8 cellular contexts compared by ENCODE assay signal in the genomic region with DNA sequence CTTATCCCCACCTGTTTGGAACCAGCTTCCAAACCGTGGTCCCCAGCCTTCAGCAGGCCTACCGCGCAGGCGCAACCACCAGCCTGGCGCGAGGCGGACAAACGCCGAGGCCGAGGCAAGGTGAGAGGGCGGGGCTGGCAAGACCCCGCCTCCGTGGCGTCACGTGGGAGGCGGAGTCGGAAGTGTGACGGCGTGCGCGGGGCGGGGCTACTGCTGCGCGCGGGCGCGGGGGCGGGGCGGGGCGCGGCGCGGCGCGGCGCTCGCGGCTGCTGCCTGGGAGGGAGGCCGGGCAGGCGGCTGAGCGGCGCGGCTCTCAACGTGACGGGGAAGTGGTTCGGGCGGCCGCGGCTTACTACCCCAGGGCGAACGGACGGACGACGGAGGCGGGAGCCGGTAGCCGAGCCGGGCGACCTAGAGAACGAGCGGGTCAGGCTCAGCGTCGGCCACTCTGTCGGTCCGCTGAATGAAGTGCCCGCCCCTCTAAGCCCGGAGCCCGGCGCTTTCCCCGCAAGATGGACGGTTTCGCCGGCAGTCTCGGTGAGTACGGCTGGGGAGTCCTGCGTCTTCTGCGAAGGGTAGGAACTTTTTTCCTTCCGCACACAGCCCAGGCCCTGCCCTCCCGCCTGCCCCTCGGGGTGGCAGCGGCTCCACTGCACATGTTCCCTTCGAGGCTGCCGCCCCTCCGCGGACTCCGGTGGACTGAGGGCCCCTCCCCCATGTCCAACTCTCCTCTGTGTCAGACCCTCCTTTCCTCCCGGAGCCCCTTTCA. TPM values are rescaled to one million over a fixed set of nuclear protein-coding genes. Genes with fewer than 3 reads are reported as not detected.
DNase-seq lines count a peak whose midpoint lies in the region; ATAC-seq, FAIRE-seq and TF ChIP-seq lines count a peak whose summit lies in the region.

A gene with protein sequence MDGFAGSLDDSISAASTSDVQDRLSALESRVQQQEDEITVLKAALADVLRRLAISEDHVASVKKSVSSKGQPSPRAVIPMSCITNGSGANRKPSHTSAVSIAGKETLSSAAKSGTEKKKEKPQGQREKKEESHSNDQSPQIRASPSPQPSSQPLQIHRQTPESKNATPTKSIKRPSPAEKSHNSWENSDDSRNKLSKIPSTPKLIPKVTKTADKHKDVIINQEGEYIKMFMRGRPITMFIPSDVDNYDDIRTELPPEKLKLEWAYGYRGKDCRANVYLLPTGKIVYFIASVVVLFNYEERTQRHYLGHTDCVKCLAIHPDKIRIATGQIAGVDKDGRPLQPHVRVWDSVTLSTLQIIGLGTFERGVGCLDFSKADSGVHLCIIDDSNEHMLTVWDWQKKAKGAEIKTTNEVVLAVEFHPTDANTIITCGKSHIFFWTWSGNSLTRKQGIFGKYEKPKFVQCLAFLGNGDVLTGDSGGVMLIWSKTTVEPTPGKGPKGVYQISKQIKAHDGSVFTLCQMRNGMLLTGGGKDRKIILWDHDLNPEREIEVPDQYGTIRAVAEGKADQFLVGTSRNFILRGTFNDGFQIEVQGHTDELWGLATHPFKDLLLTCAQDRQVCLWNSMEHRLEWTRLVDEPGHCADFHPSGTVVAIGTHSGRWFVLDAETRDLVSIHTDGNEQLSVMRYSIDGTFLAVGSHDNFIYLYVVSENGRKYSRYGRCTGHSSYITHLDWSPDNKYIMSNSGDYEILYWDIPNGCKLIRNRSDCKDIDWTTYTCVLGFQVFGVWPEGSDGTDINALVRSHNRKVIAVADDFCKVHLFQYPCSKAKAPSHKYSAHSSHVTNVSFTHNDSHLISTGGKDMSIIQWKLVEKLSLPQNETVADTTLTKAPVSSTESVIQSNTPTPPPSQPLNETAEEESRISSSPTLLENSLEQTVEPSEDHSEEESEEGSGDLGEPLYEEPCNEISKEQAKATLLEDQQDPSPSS (plus strand): TSS at position 254 of the 769 bp plus-strand sequence. CDS start 259 bp downstream, at position 513.

- FAIRE-seq in HepG2 (lab: Jason Lieb, UNC): no peak

- peak; percentile 10; the same call in 1 of the 2 replicates for TF ChIP-seq CTCF in HepG2 (CRISPR knock-in tag; IDR thresholded peaks at IDR 0.05)

- no peaks in the 10 kb centered on the region for H3K9me3 ChIP-seq in BLaER1
- no peaks in the 10 kb centered on the region for H3K9me3 ChIP-seq in HepG2 (ENCODE audit: low read length)

- H2AFZ ChIP-seq in HepG2 (ENCODE audit: low read length): no peak within 1 kb of the TSS

- TF ChIP-seq EP300 in HepG2 (IDR thresholded peaks at IDR 0.05; ENCODE audit: low read depth in 2 of 2, low read length in 2 of 2) (no peak), HepG2 (CRISPR knock-in tag; IDR thresholded peaks at IDR 0.05; ENCODE audit: borderline replicate concordance) (0 out of 2 replicates have a peak, but pooled peaks have one; percentile 28)

- peaks cover 28% of the 10 kb centered on the region for H3K4me1 ChIP-seq in BLaER1
- H3K4me1 ChIP-seq in HepG2 (ENCODE audit: insufficient read depth, low read length): peaks cover 35% of the 10 kb centered on the region

- H4K20me1 ChIP-seq in BLaER1: peaks cover 30% of the 10 kb centered on the region
- H4K20me1 ChIP-seq in HepG2 (ENCODE audit: insufficient read depth, low read length): peaks cover 15% of the 10 kb centered on the region

- peak; percentile 72 for TF ChIP-seq RAD21 in HepG2 (CRISPR knock-in tag; IDR thresholded peaks at IDR 0.05)

- H3K27me3 ChIP-seq in BLaER1: no peaks in the 10 kb centered on the region
- no peaks in the 10 kb centered on the region; a peak in 1 of 5 replicates for H3K27me3 ChIP-seq in HepG2 (ENCODE audit: control insufficient read depth in 1 of 2, insufficient read depth in 2 of 2, low read length in 2 of 2)

- peak; percentile 80 for ATAC-seq in GM19328 (IDR thresholded peaks at IDR 0.05; ENCODE audit: unreplicated experiment)
- peak; percentile 76 for ATAC-seq in HG03469 (IDR thresholded peaks at IDR 0.05; ENCODE audit: unreplicated experiment)
- peak; percentile 90 for ATAC-seq in HepG2

- 0 out of 2 replicates have a peak, but pooled peaks cover 4% of the 10 kb centered on the region for H3K36me3 ChIP-seq in BLaER1
- H3K36me3 ChIP-seq in HepG2 (replicated peaks in 1 of 2; ENCODE audit: control insufficient read depth in 1 of 2, insufficient read depth in 2 of 2, low read length in 2 of 2): peaks cover 1 to 22% of the 10 kb centered on the region in 2 experiments; a peak in 4 of 5 replicates

- H3K79me2 ChIP-seq in HepG2 (ENCODE audit: insufficient read depth, low read length): peaks cover 58% of the 10 kb centered on the region

- BruUV-seq in HepG2 (replicated peaks; lab: Mats Ljungman, UMichigan): TSS peak; percentile 65

- in situ Hi-C loops in HepG2 (cut with HindIII; ENCODE audit: extremely low pct_ligation_motif_present, low pct_unique_long_range_greater_than_20kb): no loop called here

- peak; percentile 75 to 88 for TF ChIP-seq POLR2A in HepG2 (IDR thresholded peaks at IDR 0.05; ENCODE audit: insufficient read depth in 1 of 2, low read depth in 2 of 2, low read length in 2 of 2)

- peak; percentile 87 for DNase-seq in NCI-H748 (lab: John Stamatoyannopoulos, UW; ENCODE audit: unreplicated experiment)
- peak; percentile 89 to 93 for DNase-seq in activated CD4-positive, alpha-beta T cell treated with anti-CD3 and anti-CD28 coated beads, Interleukin-2, amount 50 U/mL, for 24 hours (ENCODE audit: low read depth in 1 of 2, low spot score in 1 of 2)
- DNase-seq in dermis blood vessel endothelial cell: peak; percentile 93
- peak; percentile 82 for DNase-seq in HepG2 (ENCODE audit: low spot score)
- DNase-seq in stimulated activated CD4-positive, alpha-beta T cell treated with anti-CD3 and anti-CD28 coated beads, Interleukin-2, amount 100 ng/mL, for 48 hours: peak; percentile 89 to 97

- POLR2A ChIA-PET in HepG2 (lab: Yijun Ruan, JAX): interaction anchor here (0.6 to 1.0 kb wide), 11 partner anchors 10 to 303 kb away, joined by 3 to 15 read pairs (median 5); no protein-coding TSS in a partner anchor

- H3K4me2 ChIP-seq in BLaER1 (peak within 1 kb of the TSS; percentile 81), HepG2 (ENCODE audit: low read depth, low read length) (peak within 1 kb of the TSS; percentile 95)

- CTCF ChIA-PET in HepG2 (lab: Yijun Ruan, JAX; ENCODE audit: low intra/inter-chr PET ratio, low total read pairs): no interaction called here

- H3K9ac ChIP-seq in BLaER1 (peak within 1 kb of the TSS; percentile 88), HepG2 (ENCODE audit: insufficient read depth, low read depth, low read length) (peak within 1 kb of the TSS; percentile 94)

- under 1% methylated on average over 42 of the region's 87 CpGs for WGBS in HepG2 (ENCODE audit: low lambda C conversion rate)

- intact Hi-C loops in HepG2 (cut with micrococcal nuclease; ENCODE audit: unreplicated experiment): loop anchor here (1.0 kb wide), 1 partner anchor 73 kb away; no protein-coding TSS in a partner anchor

- peak within 1 kb of the TSS; percentile 84 for H3K27ac ChIP-seq in BLaER1
- H3K27ac ChIP-seq in HepG2 (ENCODE audit: extremely low read length, insufficient read depth, low read length): peak within 1 kb of the TSS; percentile 78

- H3K4me3 ChIP-seq in BLaER1 (peak within 1 kb of the TSS; percentile 94), HepG2 (replicated peaks in 1 of 3; ENCODE audit: insufficient read depth in 1 of 3, low read depth in 2 of 3, low read length in 3 of 3) (peak within 1 kb of the TSS; percentile 95 to 98 (median 95))

TF ChIP-seq in HepG2, 621 proteins besides CTCF, POLR2A, EP300 and RAD21 (continues in another document):
- TF ChIP-seq KAT7 (CRISPR knock-in tag; IDR thresholded peaks at IDR 0.05; ENCODE audit: borderline replicate concordance): peak; percentile 78; the same call in 1 of the 2 replicates
- TF ChIP-seq, protein P1, sequence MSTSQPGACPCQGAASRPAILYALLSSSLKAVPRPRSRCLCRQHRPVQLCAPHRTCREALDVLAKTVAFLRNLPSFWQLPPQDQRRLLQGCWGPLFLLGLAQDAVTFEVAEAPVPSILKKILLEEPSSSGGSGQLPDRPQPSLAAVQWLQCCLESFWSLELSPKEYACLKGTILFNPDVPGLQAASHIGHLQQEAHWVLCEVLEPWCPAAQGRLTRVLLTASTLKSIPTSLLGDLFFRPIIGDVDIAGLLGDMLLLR (CRISPR knock-in tag; IDR thresholded peaks at IDR 0.05): peak; percentile 18; the same call in 1 of the 2 replicates
- no peak for TF ChIP-seq PHF5A (CRISPR knock-in tag; IDR thresholded peaks at IDR 0.05; ENCODE audit: low read depth, unreplicated experiment)
- peak; percentile 98 for TF ChIP-seq TAF1 (CRISPR knock-in tag; IDR thresholded peaks at IDR 0.05)
- peak; percentile 14; the same call in 1 of the 2 replicates for TF ChIP-seq MTA1 (CRISPR knock-in tag; IDR thresholded peaks at IDR 0.05; ENCODE audit: borderline replicate concordance)
- peak; percentile 84 for TF ChIP-seq KMT2B (CRISPR knock-in tag; IDR thresholded peaks at IDR 0.05)
- TF ChIP-seq KDM2A (CRISPR knock-in tag; IDR thresholded peaks at IDR 0.05; ENCODE audit: borderline replicate concordance, low read depth): peak; percentile 13
- no peak; the same call in none of the 2 replicates for TF ChIP-seq ZNF792 (CRISPR knock-in tag; IDR thresholded peaks at IDR 0.05)

RNA-seq across cellular contexts. Expression of the gene that starts here (rescaled TPM):
- 21.6 and 28.4 TPM in 2 replicates for total RNA-seq in dermis blood vessel endothelial cell
- total RNA-seq in HepG2 (2016; rRNA removed; fragmentation: Illumina TruSeq; extraction: Trizol): 243 and 362 TPM in 2 replicates
- total RNA-seq in HepG2 (2016; cell fraction: cytosol; rRNA removed; fragmentation: Illumina TruSeq; extraction: Trizol; ENCODE audit: low read depth): 33.1 and 38.2 TPM in 2 replicates
- 236 and 353 TPM in 2 replicates for total RNA-seq in HepG2 (2016; cell fraction: insoluble cytoplasmic fraction; rRNA removed; fragmentation: Illumina TruSeq; extraction: Trizol)
- total RNA-seq in HepG2 (2016; cell fraction: membrane; rRNA removed; fragmentation: Illumina TruSeq; extraction: Trizol): 84.2 and 89.8 TPM in 2 replicates
- 261 and 283 TPM in 2 replicates for total RNA-seq in HepG2 (2016; cell fraction: nucleus; rRNA removed; fragmentation: Illumina TruSeq; extraction: Trizol)
- polyA plus RNA-seq in HepG2 (2011; rRNA removed): 355 and 476 TPM in 2 replicates
- polyA plus RNA-seq in HepG2 (2011; cell fraction: cytosol; rRNA removed): 199 and 296 TPM in 2 replicates
- 364 and 369 TPM in 2 replicates for polyA plus RNA-seq in HepG2 (2011; cell fraction: nucleus; rRNA removed)
- 244 and 400 TPM in 2 replicates for polyA plus RNA-seq in HepG2 (2012)
- polyA plus RNA-seq in HepG2 (2016; cell fraction: cytosol; fragmentation: Illumina TruSeq; extraction: Trizol; ENCODE audit: low read depth): 6.9 and 8.0 TPM in 2 replicates
- 247 and 266 TPM in 2 replicates for polyA plus RNA-seq in HepG2 (2016; cell fraction: insoluble cytoplasmic fraction; fragmentation: Illumina TruSeq; extraction: Trizol; ENCODE audit: low read depth)
- polyA plus RNA-seq in HepG2 (2016; cell fraction: membrane; fragmentation: Illumina TruSeq; extraction: Trizol; ENCODE audit: low read depth): 32.1 and 33.7 TPM in 2 replicates
- 219 and 231 TPM in 2 replicates for polyA plus RNA-seq in HepG2 (2016; cell fraction: nucleus; fragmentation: Illumina TruSeq; extraction: Trizol; ENCODE audit: insufficient read depth, low read depth)
- 36.9 and 556 TPM in 2 replicates for polyA minus RNA-seq in HepG2 (2011; rRNA and poly(A)+ RNA removed; ENCODE audit: low replicate concordance)
- 400 and 421 TPM in 2 replicates for polyA minus RNA-seq in HepG2 (2011; cell fraction: cytosol; rRNA and poly(A)+ RNA removed)
- polyA minus RNA-seq in HepG2 (2011; cell fraction: nucleus; rRNA and poly(A)+ RNA removed): 1,279 and 1,350 TPM in 2 replicates

Comparison
In these comparisons a context has a peak if more than half of its experiments do, and no peak if none do; other contexts are left out.
1. Peak in every context shown above with its lines: DNase-seq, ATAC-seq, H3K4me3 ChIP-seq and H3K27ac ChIP-seq.